25 cellular contexts compared by ENCODE assay signal in genomic region chr6:126620747-126621146, GRCh38.
"Had no signal": no experiment of that assay in that cellular context is flagged by ENCODE, and none has a peak within 500 bp of the region (broad histone marks: within the 10 kb centered on the region; RNA-seq: fewer than 3 reads in every experiment).

No MANE protein-coding gene starts in this region.

- H3K9me3 Mint-ChIP-seq: activated naive CD4-positive, alpha-beta T cell treated with anti-CD3 and anti-CD28 coated beads for 36 hours; activated T-helper 17 cell treated with anti-CD3 and anti-CD28 coated beads, Interleukin-2, amount 50 U/mL, for 72 hours; brain; central memory CD8-positive, alpha-beta T cell; T-helper 1 cell treated with Interleukin-12 subunit alpha and Interleukin-12 subunit beta and Interleukin-4 antibody, amounts not matched to agents 30 μg/mL and 1 μg/mL, for 36 hours; WTC11 had no signal

- H3K4me3 ChIP-seq: K562 had no signal

- H3K27me3 Mint-ChIP-seq: activated naive CD8-positive, alpha-beta T cell; activated T-helper 17 cell treated with anti-CD3 and anti-CD28 coated beads, Interleukin-2, amount 50 U/mL, for 72 hours; central memory CD8-positive, alpha-beta T cell had no signal

- H3K4me3 Mint-ChIP-seq: activated naive CD4-positive, alpha-beta T cell treated with anti-CD3 and anti-CD28 coated beads for 36 hours; activated naive CD8-positive, alpha-beta T cell; activated T-helper 17 cell treated with anti-CD3 and anti-CD28 coated beads, Interleukin-2, amount 50 U/mL, for 72 hours; brain; central memory CD8-positive, alpha-beta T cell; T-helper 1 cell treated with Interleukin-12 subunit alpha and Interleukin-12 subunit beta and Interleukin-4 antibody, amounts not matched to agents 30 μg/mL and 1 μg/mL, for 36 hours; WTC11 had no signal

- H3K36me3 Mint-ChIP-seq: activated naive CD8-positive, alpha-beta T cell; brain; WTC11 had no signal

- H3K4me1 Mint-ChIP-seq: activated T-helper 17 cell treated with anti-CD3 and anti-CD28 coated beads, Interleukin-2, amount 50 U/mL, for 72 hours; brain; central memory CD8-positive, alpha-beta T cell; WTC11 had no signal

- H3K27ac Mint-ChIP-seq: activated naive CD4-positive, alpha-beta T cell treated with anti-CD3 and anti-CD28 coated beads for 36 hours; activated naive CD8-positive, alpha-beta T cell; activated T-helper 17 cell treated with anti-CD3 and anti-CD28 coated beads, Interleukin-2, amount 50 U/mL, for 72 hours; brain; T-helper 1 cell treated with Interleukin-12 subunit alpha and Interleukin-12 subunit beta and Interleukin-4 antibody, amounts not matched to agents 30 μg/mL and 1 μg/mL, for 36 hours; WTC11 had no signal

- ATAC-seq: activated T-helper 17 cell treated with anti-CD3 and anti-CD28 coated beads, Interleukin-2, amount 50 U/mL, for 72 hours; K562; PC-3; WTC11 had no signal

- DNase-seq: activated CD4-positive, alpha-beta T cell treated with anti-CD3 and anti-CD28 coated beads for 48 hours; activated CD4-positive, alpha-beta T cell treated with anti-CD3 and anti-CD28 coated beads, Interleukin-2, amount 50 U/mL, for 48 hours; activated CD4-positive, CD25-positive, alpha-beta regulatory T cell treated with anti-CD3 and anti-CD28 coated beads, Interleukin-2, amount 50 U/mL, for 72 hours; activated gamma-delta T cell; activated naive CD4-positive, alpha-beta T cell treated with anti-CD3 and anti-CD28 coated beads for 36 hours; activated T-cell treated with anti-CD3 and anti-CD28 coated beads for 4 hours; activated T-cell treated with anti-CD3 and anti-CD28 coated beads, Interleukin-2, amount 50 U/mL, for 48 hours; amygdala; NCI-H1092; NCI-H1930; NCI-H345; NCI-H510A; NCI-H526 treated with DMSO at 0.1 percent for 48 hours; NCI-H82; PC-3; SIG-M5; SW 1271; T-helper 9 cell had no signal
